25 cellular contexts compared by ENCODE assay signal in genomic region chr2:81195774-81196382, GRCh38.
"Had no signal": no experiment of that assay in that cellular context is flagged by ENCODE, and none has a peak within 500 bp of the region (broad histone marks: within the 10 kb centered on the region; RNA-seq: fewer than 3 reads in every experiment).

No MANE protein-coding gene starts in this region.

- H3K4me1 ChIP-seq: esophagus squamous epithelium, heart right ventricle, psoas muscle, sigmoid colon, spleen, testis, tibial artery had no signal

- H3K27ac ChIP-seq: esophagus squamous epithelium, heart right ventricle, psoas muscle, sigmoid colon, spleen, testis, tibial artery had no signal

- ATAC-seq: effector memory CD8-positive, alpha-beta T cell; heart right ventricle; psoas muscle; right cardiac atrium; stimulated activated naive CD8-positive, alpha-beta T cell treated with anti-CD3 and anti-CD28 coated beads, Interleukin-15, Interleukin-2, amounts not matched to agents 100 U/mL and 50 U/mL, for 24 hours had no signal

- H3K36me3 ChIP-seq: esophagus squamous epithelium, heart right ventricle, sigmoid colon, spleen, tibial artery had no signal

- H3K4me3 Mint-ChIP-seq: effector memory CD8-positive, alpha-beta T cell; naive thymus-derived CD4-positive, alpha-beta T cell; nephron progenitor cell; stimulated activated memory B cell treated with anti-CD40 and anti-IgM and Interleukin-4, amounts not matched to agents 10 μg/mL and 1 μg/mL and 100 μg/mL, for 72 hours; type B pancreatic cell had no signal

- H3K27me3 ChIP-seq: esophagus squamous epithelium, heart right ventricle, sigmoid colon, spleen, testis, tibial artery had no signal

- H3K4me3 ChIP-seq: esophagus squamous epithelium, heart right ventricle, psoas muscle, sigmoid colon, spleen, tibial artery had no signal

- H3K9me3 ChIP-seq: psoas muscle, testis had no signal

- DNase-seq: cortex of kidney; effector memory CD8-positive, alpha-beta T cell; erythroblast; esophagus squamous epithelium; foreskin melanocyte; glutamatergic neuron; heart right ventricle; hippocampal formation; mammary epithelial cell; mesendoderm; midbrain; naive thymus-derived CD4-positive, alpha-beta T cell; nephron progenitor cell; nucleus accumbens; psoas muscle; sigmoid colon; stimulated activated CD4-positive, alpha-beta T cell treated with anti-CD3 and anti-CD28 coated beads, Interleukin-4, amount 100 ng/mL, for 4 hours; stimulated activated naive CD8-positive, alpha-beta T cell treated with anti-CD3 and anti-CD28 coated beads, Interleukin-15, Interleukin-2, amounts not matched to agents 100 U/mL and 50 U/mL, for 24 hours; substantia nigra; testis had no signal

- H3K4me1 Mint-ChIP-seq: naive thymus-derived CD4-positive, alpha-beta T cell; nephron progenitor cell; stimulated activated memory B cell treated with anti-CD40 and anti-IgM and Interleukin-4, amounts not matched to agents 10 μg/mL and 1 μg/mL and 100 μg/mL, for 72 hours had no signal

- H3K36me3 Mint-ChIP-seq: stimulated activated memory B cell treated with anti-CD40 and anti-IgM and Interleukin-4, amounts not matched to agents 10 μg/mL and 1 μg/mL and 100 μg/mL, for 72 hours; type B pancreatic cell had no signal

- H3K27me3 Mint-ChIP-seq: effector memory CD8-positive, alpha-beta T cell; naive thymus-derived CD4-positive, alpha-beta T cell; stimulated activated memory B cell treated with anti-CD40 and anti-IgM and Interleukin-4, amounts not matched to agents 10 μg/mL and 1 μg/mL and 100 μg/mL, for 72 hours; type B pancreatic cell had no signal

- H3K27ac Mint-ChIP-seq: effector memory CD8-positive, alpha-beta T cell; naive thymus-derived CD4-positive, alpha-beta T cell; nephron progenitor cell; stimulated activated memory B cell treated with anti-CD40 and anti-IgM and Interleukin-4, amounts not matched to agents 10 μg/mL and 1 μg/mL and 100 μg/mL, for 72 hours; type B pancreatic cell had no signal

- H3K9me3 Mint-ChIP-seq: type B pancreatic cell had no signal
